8 cellular contexts compared by ENCODE assay signal in the genomic region with DNA sequence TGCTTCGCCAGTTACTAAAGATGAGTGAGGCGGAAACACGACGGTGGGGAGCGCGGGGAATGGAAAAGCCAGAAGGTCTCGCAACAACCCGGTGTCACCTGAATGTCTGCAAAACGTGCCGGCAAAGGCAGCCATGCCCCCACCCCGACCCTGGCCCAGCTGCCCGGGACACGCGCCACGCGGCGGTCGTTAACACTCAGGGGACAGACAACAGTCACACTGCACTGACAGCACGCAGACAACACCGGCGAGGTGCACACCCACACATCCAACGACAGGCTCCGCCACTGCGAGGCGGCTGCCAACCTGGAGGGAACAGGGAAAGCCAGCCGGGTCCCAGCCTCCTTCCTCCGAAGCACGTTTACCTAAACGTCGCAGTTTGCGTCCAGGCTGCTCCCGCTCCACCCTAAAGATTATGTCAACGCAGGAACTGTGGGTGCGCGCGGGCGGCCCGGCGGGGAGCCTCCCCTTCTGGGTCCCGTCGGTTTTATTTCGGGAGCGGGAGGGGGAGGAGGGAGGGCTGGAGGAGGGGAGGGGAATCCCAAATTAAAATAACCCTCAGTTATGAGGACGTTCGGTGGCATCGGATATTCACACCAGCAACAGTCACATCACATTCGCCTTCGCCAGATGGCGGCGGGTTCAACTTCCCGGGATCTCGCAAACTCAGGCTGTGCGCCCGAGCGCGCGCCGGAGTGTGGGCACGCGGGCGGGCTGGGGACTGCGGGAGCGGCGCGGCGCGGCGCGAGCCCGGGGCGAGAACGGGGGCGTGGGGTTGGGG. TPM values are rescaled to one million over a fixed set of nuclear protein-coding genes. Genes with fewer than 3 reads are reported as not detected.
DNase-seq lines count a peak whose midpoint lies in the region; ATAC-seq and TF ChIP-seq lines count a peak whose summit lies in the region.

No MANE protein-coding gene starts in this region.

- peak overlapping the region; percentile 73 for H3K4me3 ChIP-seq in MG63

- peaks cover 2% of the 10 kb centered on the region; the same call in 1 of the 2 replicates for H3K27me3 ChIP-seq in MG63

- no peaks in the 10 kb centered on the region for H3K36me3 ChIP-seq in MG63

- ATAC-seq in GM21825 (IDR thresholded peaks at IDR 0.05; ENCODE audit: unreplicated experiment) (peak; percentile 9), HG03571 (IDR thresholded peaks at IDR 0.05; ENCODE audit: unreplicated experiment) (no peak)

- peak; percentile 62 for DNase-seq in EL
- peak; percentile 68 for DNase-seq in MG63
- peak; percentile 13 for DNase-seq in T-helper 22 cell (ENCODE audit: low read depth)
- peak; percentile 68 for DNase-seq in islet precursor cell
- peak; percentile 40 for DNase-seq in stimulated activated CD4-positive, alpha-beta T cell treated with anti-CD3 and anti-CD28 coated beads, Interleukin-12 subunit alpha, Interleukin-12 subunit beta, amount 100 ng/mL, for 4 hours

- H3K27ac Mint-ChIP-seq in brain, result peak overlapping the region; percentile 79 to 99 (median 94)

- no peaks in the 10 kb centered on the region for H3K9me3 ChIP-seq in MG63

- H3K9me3 Mint-ChIP-seq in brain, result peaks cover 0 to 3% (median 0%) of the 10 kb centered on the region in 5 experiments

- H3K4me1 Mint-ChIP-seq in brain, result peaks cover 54% of the 10 kb centered on the region

- peaks cover 52% of the 10 kb centered on the region for H3K27me3 Mint-ChIP-seq in brain

- peak overlapping the region; percentile 92 to 95 (median 93) for H3K4me3 Mint-ChIP-seq in brain

- H3K36me3 Mint-ChIP-seq in brain, result peaks cover 4% of the 10 kb centered on the region

- TF ChIP-seq CTCF in brain (conservative IDR thresholded peaks at IDR 0.05), result no peak

RNA-seq across cellular contexts. Expression of gene PTGR3, which starts 0.7 kb away (rescaled TPM):
- total RNA-seq in MG63 (2014; rRNA removed; shearing (Covaris generic); ENCODE audit: low replicate concordance), result 8.0 and 21.6 TPM in 2 replicates
- polyA plus RNA-seq in brain (ENCODE audit: insufficient read depth, low read depth, low replicate concordance), result 30.8 TPM

RNA-seq across cellular contexts. Expression of gene TSHZ1, which starts 2.4 kb away (rescaled TPM):
- total RNA-seq in MG63 (2014; rRNA removed; shearing (Covaris generic); ENCODE audit: low replicate concordance), result 4.4 and 4.5 TPM in 2 replicates
- 35.6 TPM for polyA plus RNA-seq in brain (ENCODE audit: insufficient read depth, low read depth, low replicate concordance)

Comparison
In these comparisons a context has a peak if more than half of its experiments do, and no peak if none do; other contexts are left out.
1. DNase-seq: peak in every context shown above with its lines; median percentile 68 in MG63; 68 in islet precursor cell; 62 in EL; 40 in stimulated activated CD4-positive, alpha-beta T cell treated with anti-CD3 and anti-CD28 coated beads, Interleukin-12 subunit alpha, Interleukin-12 subunit beta, amount 100 ng/mL, for 4 hours; 13 in T-helper 22 cell.